In genomic region chr3:187737401-187738088, GRCh38 we compare ENCODE assay signal across 8 cellular contexts. TPM values are rescaled to one million over a fixed set of nuclear protein-coding genes. Genes with fewer than 3 reads are reported as not detected.
DNase-seq lines count a peak whose midpoint lies in the region; ATAC-seq and TF ChIP-seq lines count a peak whose summit lies in the region.

No MANE protein-coding gene starts in this region.

- H3K4me3 ChIP-seq in GM12865 (ENCODE audit: low read depth, low read length) (peak overlapping the region; percentile 50), NT2/D1 (ENCODE audit: insufficient read length, low read depth) (peak overlapping the region; percentile 43), aorta (ENCODE audit: low read length in 2 of 2) (peak overlapping the region; percentile 19 to 69)

- H3K36me3 Mint-ChIP-seq in activated naive CD8-positive, alpha-beta T cell treated with anti-CD3 and anti-CD28 coated beads, Interleukin-2, amount 50 U/mL, for 24 hours (ENCODE audit: low read depth): peaks cover 8% of the 10 kb centered on the region

- peaks cover 6% of the 10 kb centered on the region for H3K36me3 ChIP-seq in NT2/D1 (ENCODE audit: insufficient read depth, insufficient read length, low read length)
- H3K36me3 ChIP-seq in aorta (ENCODE audit: control insufficient read depth in 1 of 2, insufficient read depth in 2 of 2, low read length in 1 of 2): peaks cover 0 to 4% of the 10 kb centered on the region in 2 donors

- TF ChIP-seq CTCF in GM12865 (IDR thresholded peaks at IDR 0.05; ENCODE audit: insufficient read depth, low read depth, low read length, missing control alignments) (no peak), omental fat pad (IDR thresholded peaks at IDR 0.05) (no peak)

- H3K27ac Mint-ChIP-seq in activated naive CD8-positive, alpha-beta T cell treated with anti-CD3 and anti-CD28 coated beads, Interleukin-2, amount 50 U/mL, for 24 hours: peak overlapping the region; percentile 100

- H3K27ac ChIP-seq in aorta (ENCODE audit: low read depth in 1 of 2, low read length in 2 of 2): no peak overlapping the region

- no peaks in the 10 kb centered on the region for H3K9me3 Mint-ChIP-seq in activated naive CD8-positive, alpha-beta T cell treated with anti-CD3 and anti-CD28 coated beads, Interleukin-2, amount 50 U/mL, for 24 hours

- no peaks in the 10 kb centered on the region for H3K27me3 Mint-ChIP-seq in activated naive CD8-positive, alpha-beta T cell treated with anti-CD3 and anti-CD28 coated beads, Interleukin-2, amount 50 U/mL, for 24 hours

- peak overlapping the region; percentile 95 for H3K4me3 Mint-ChIP-seq in activated naive CD8-positive, alpha-beta T cell treated with anti-CD3 and anti-CD28 coated beads, Interleukin-2, amount 50 U/mL, for 24 hours

- 2% methylated on average over 41 of the region's 41 CpGs for WGBS in aorta, 2 donors

- H3K27me3 ChIP-seq in NT2/D1 (ENCODE audit: insufficient read depth, insufficient read length) (peaks cover 43% of the 10 kb centered on the region), aorta (ENCODE audit: control insufficient read depth in 1 of 2, insufficient read depth in 2 of 2, low read length in 1 of 2) (no peaks in the 10 kb centered on the region)

- ATAC-seq in activated naive CD8-positive, alpha-beta T cell treated with anti-CD3 and anti-CD28 coated beads, Interleukin-2, amount 50 U/mL, for 24 hours: peak; percentile 4
- ATAC-seq in Right ventricle myocardium superior (ENCODE audit: poor library complexity) (peak; percentile 40), omental fat pad (ENCODE audit: low FRiP score) (peak; percentile 25), aorta (ENCODE audit: low FRiP score) (peak; percentile 45), HG02623 (IDR thresholded peaks at IDR 0.05; ENCODE audit: unreplicated experiment) (no peak)

- H3K9me3 ChIP-seq in NT2/D1 (ENCODE audit: insufficient read depth, low read length): no peaks in the 10 kb centered on the region
- H3K9me3 ChIP-seq in aorta (ENCODE audit: control insufficient read depth, low read length): no peaks in the 10 kb centered on the region

- peak overlapping the region; percentile 78 for H3K9ac ChIP-seq in NT2/D1 (ENCODE audit: insufficient read length, low read depth)

- H3K4me1 Mint-ChIP-seq in activated naive CD8-positive, alpha-beta T cell treated with anti-CD3 and anti-CD28 coated beads, Interleukin-2, amount 50 U/mL, for 24 hours: peaks cover 56% of the 10 kb centered on the region

- DNase-seq in GM12865 (ENCODE audit: low read depth): no peak
- DNase-seq in NT2/D1 (ENCODE audit: low read depth, low spot score): no peak
- DNase-seq in activated naive CD8-positive, alpha-beta T cell treated with anti-CD3 and anti-CD28 coated beads, Interleukin-2, amount 50 U/mL, for 24 hours: peak; percentile 66
- peak; percentile 88 for DNase-seq in Right ventricle myocardium superior
- peak; percentile 62 for DNase-seq in omental fat pad (ENCODE audit: low spot score)
- peak; percentile 88 to 93 for DNase-seq in aorta
- DNase-seq in NAMALWA (ENCODE audit: low spot score): no peak

- intact Hi-C loops in Right ventricle myocardium superior (cut with DNase I): no loop called here
- intact Hi-C loops in aorta (cut with DNase I): loop anchor here (2.0 to 10.0 kb wide), 4 partner anchors 947 to 1409 kb away; no protein-coding TSS in a partner anchor

- H3K4me1 ChIP-seq in NT2/D1 (ENCODE audit: insufficient read depth, insufficient read length) (no peaks in the 10 kb centered on the region), aorta (ENCODE audit: control insufficient read depth in 1 of 2, insufficient read depth in 2 of 2, low read length in 2 of 2) (peaks cover 0 to 3% of the 10 kb centered on the region in 2 donors)

RNA-seq across cellular contexts. Expression of gene BCL6, which starts 7.7 kb away (rescaled TPM):
- 82.1 TPM for total RNA-seq in Right ventricle myocardium superior
- total RNA-seq in omental fat pad: 100 to 1,000 TPM; 148 to 323 (median 179) TPM
- total RNA-seq in aorta: 100 to 1,000 TPM; 136 to 154 TPM
- polyA plus RNA-seq in aorta: 10 to 100 TPM; 16.7 to 60.8 TPM

RNA-seq across cellular contexts. Expression of gene RTP2, which starts 35.2 kb away (rescaled TPM):
- total RNA-seq in Right ventricle myocardium superior (not detected), omental fat pad (not detected), aorta (not detected)
- polyA plus RNA-seq in aorta: not detected

Comparison
In these comparisons a context has a peak if more than half of its experiments do, and no peak if none do; other contexts are left out.
1. DNase-seq: peak in activated naive CD8-positive, alpha-beta T cell treated with anti-CD3 and anti-CD28 coated beads, Interleukin-2, amount 50 U/mL, for 24 hours (single experiment), Right ventricle myocardium superior (single experiment), omental fat pad (single experiment) and aorta (2 of 2); none in GM12865 (single experiment), NT2/D1 (single experiment) and NAMALWA (single experiment).
2. Peak in every context shown above with its lines, with median percentiles within 50 percentile points of each other: H3K4me3 ChIP-seq.